Comparison of ENCODE assay signal across 2 cellular contexts in genomic region chr9:89686621-89687020, GRCh38.
TF ChIP-seq lines count a peak whose summit lies in the region.

No MANE protein-coding gene starts in this region.

TF ChIP-seq in liver, 16 proteins besides CTCF, POLR2A, EP300 and RAD21 (continued from another document):
- no peak for TF ChIP-seq GABPA (IDR thresholded peaks at IDR 0.05 in 1 of 2, conservative IDR thresholded peaks at IDR 0.05 in 1 of 2)
- TF ChIP-seq JUND (IDR thresholded peaks at IDR 0.05) = no peak
- TF ChIP-seq SP1 (IDR thresholded peaks at IDR 0.05) = no peak
- no peak for TF ChIP-seq ATF3 (IDR thresholded peaks at IDR 0.05)
- no peak for TF ChIP-seq HNF4A (conservative IDR thresholded peaks at IDR 0.05)
- no peak for TF ChIP-seq RXRA (IDR thresholded peaks at IDR 0.05)
- no peak for TF ChIP-seq YY1 (IDR thresholded peaks at IDR 0.05)
- no peak for TF ChIP-seq TAF1 (conservative IDR thresholded peaks at IDR 0.05)
- no peak for TF ChIP-seq NR2F2 (IDR thresholded peaks at IDR 0.05)
- TF ChIP-seq REST (IDR thresholded peaks at IDR 0.05) = no peak
- TF ChIP-seq FOXA1 (IDR thresholded peaks at IDR 0.05) = no peak
- TF ChIP-seq MAX (IDR thresholded peaks at IDR 0.05) = no peak
- TF ChIP-seq EGR1 (IDR thresholded peaks at IDR 0.05; ENCODE audit: low read depth in 2 of 2) = no peak
TF ChIP-seq in liver: peak in this region for 0.

TF ChIP-seq in HepG2, 621 proteins besides CTCF, POLR2A, EP300 and RAD21 (continued from another document):
- TF ChIP-seq NFAT5 (CRISPR knock-in tag; IDR thresholded peaks at IDR 0.05) (no peak), ZGPAT (CRISPR knock-in tag; IDR thresholded peaks at IDR 0.05) (no peak), BCL3 (CRISPR knock-in tag; IDR thresholded peaks at IDR 0.05) (no peak), ZSCAN20 (CRISPR knock-in tag; IDR thresholded peaks at IDR 0.05; ENCODE audit: borderline replicate concordance) (no peak), ZNF687 (CRISPR knock-in tag; IDR thresholded peaks at IDR 0.05) (no peak), ZNF251 (CRISPR knock-in tag; IDR thresholded peaks at IDR 0.05) (no peak), ZNF7 (CRISPR knock-in tag; IDR thresholded peaks at IDR 0.05) (no peak), ZNF841 (CRISPR knock-in tag; IDR thresholded peaks at IDR 0.05; ENCODE audit: borderline replicate concordance) (no peak), ZNF879 (CRISPR knock-in tag; IDR thresholded peaks at IDR 0.05) (no peak), ZNF75D (CRISPR knock-in tag; IDR thresholded peaks at IDR 0.05; ENCODE audit: borderline replicate concordance) (no peak)
TF ChIP-seq in HepG2: peak in this region for 0.
